ENCODE assay signal across 35 cellular contexts in genomic region chr10:19158870-19159269, GRCh38.
"Had no signal": no experiment of that assay in that cellular context is flagged by ENCODE, and none has a peak within 500 bp of the region (broad histone marks: within the 10 kb centered on the region; RNA-seq: fewer than 3 reads in every experiment).

No MANE protein-coding gene starts in this region.

- DNase-seq: Karpas-422, Kasumi-1, MG63, MM.1S, MV-4-11, NCI-H1048, NCI-H1092, NCI-H1092 treated with DMSO at 0.1 percent for 48 hours, NCI-H1105, NCI-H1105 treated with DMSO at 0.1 percent for 48 hours, NCI-H1417, NCI-H1417 treated with DMSO at 0.1 percent for 48 hours, NCI-H1436, NCI-H1436 treated with DMSO at 0.1 percent for 48 hours, NCI-H146, NCI-H1694, NCI-H1694 treated with DMSO at 0.1 percent for 48 hours, NCI-H187, NCI-H187 treated with DMSO at 0.1 percent for 48 hours, NCI-H1930, NCI-H2029, NCI-H2029 treated with DMSO at 0.1 percent for 48 hours, NCI-H2081, NCI-H2081 treated with DMSO at 0.1 percent for 48 hours, NCI-H2107, NCI-H2171, NCI-H2171 treated with DMSO at 0.1 percent for 48 hours, NCI-H2227 treated with DMSO at 0.1 percent for 48 hours, NCI-H226, NCI-H345, NCI-H446, NCI-H446 treated with DMSO at 0.1 percent for 48 hours, NCI-H510A, NCI-H510A treated with DMSO at 0.1 percent for 48 hours, NCI-H524 had no signal

- H3K4me3 ChIP-seq: MG63 had no signal

- H3K9me3 ChIP-seq: MG63 had no signal

- H3K36me3 ChIP-seq: MG63 had no signal

- H3K27me3 ChIP-seq: MG63 had no signal
